In genomic region chr7:107931740-107932515, GRCh38 we compare ENCODE assay signal across 19 cellular contexts. TPM values are rescaled to one million over a fixed set of nuclear protein-coding genes. Genes with fewer than 3 reads are reported as not detected.
DNase-seq lines count a peak whose midpoint lies in the region; ATAC-seq and TF ChIP-seq lines count a peak whose summit lies in the region.
"Had no signal": no experiment of that assay in that cellular context is flagged by ENCODE, and none has a peak within 500 bp of the region (broad histone marks: within the 10 kb centered on the region; RNA-seq: fewer than 3 reads in every experiment).

No MANE protein-coding gene starts in this region.

- H3K4me3 ChIP-seq in BE2C (ENCODE audit: low read depth, low read length), result no peak overlapping the region
- H3K4me3 ChIP-seq in SJCRH30, result no peak overlapping the region
- no peak overlapping the region for H3K4me3 ChIP-seq in esophagus muscularis mucosa
- H3K4me3 ChIP-seq: HAP-1, vagina had no signal

- ATAC-seq in activated CD4-positive, alpha-beta T cell treated with anti-CD3 and anti-CD28 coated beads for 36 hours, result no peak
- no peak for ATAC-seq in HG03039 (IDR thresholded peaks at IDR 0.05; ENCODE audit: unreplicated experiment)
- ATAC-seq: stimulated activated naive CD8-positive, alpha-beta T cell treated with anti-CD3 and anti-CD28 coated beads, Interleukin-15, Interleukin-2, amounts not matched to agents 100 U/mL and 50 U/mL, for 24 hours had no signal

- H3K27ac ChIP-seq in SJCRH30 (peak overlapping the region; percentile 45; the same call in 1 of the 2 replicates), esophagus muscularis mucosa (replicated peaks in 1 of 4) (peak overlapping the region; percentile 46 to 86 (median 73))
- H3K27ac ChIP-seq: vagina had no signal

- intact Hi-C loops in esophagus muscularis mucosa (cut with DNase I), result no loop called here
- intact Hi-C loops in activated CD4-positive, alpha-beta T cell treated with anti-CD3 and anti-CD28 coated beads for 36 hours (cut with DNase I, micrococcal nuclease), result no loop called here

- TF ChIP-seq POLR2A in esophagus muscularis mucosa (IDR thresholded peaks at IDR 0.05; ENCODE audit: low read depth), result no peak

- H3K27ac Mint-ChIP-seq in activated CD4-positive, alpha-beta T cell treated with anti-CD3 and anti-CD28 coated beads for 36 hours, result no peak overlapping the region
- H3K27ac Mint-ChIP-seq: activated CD4-positive, alpha-beta T cell treated with anti-CD3 and anti-CD28 coated beads, Interleukin-2, amount 10 ng/mL, durations not matched to agents 24 days and 14 days had no signal

- H3K27me3 ChIP-seq in BE2C, result no peaks in the 10 kb centered on the region
- no peaks in the 10 kb centered on the region for H3K27me3 ChIP-seq in SJCRH30
- no peaks in the 10 kb centered on the region for H3K27me3 ChIP-seq in esophagus muscularis mucosa
- H3K27me3 ChIP-seq: vagina had no signal

- H3K4me1 ChIP-seq in BE2C, result peaks cover 9% of the 10 kb centered on the region
- peaks cover 46% of the 10 kb centered on the region for H3K4me1 ChIP-seq in SJCRH30
- peaks cover 13 to 54% (median 53%) of the 10 kb centered on the region in 4 donors for H3K4me1 ChIP-seq in esophagus muscularis mucosa

- no peak for TF ChIP-seq CTCF in BE2C (IDR thresholded peaks at IDR 0.05; ENCODE audit: low read depth, low read length)
- no peak for TF ChIP-seq CTCF in esophagus muscularis mucosa (IDR thresholded peaks at IDR 0.05)

- TF ChIP-seq EP300 in esophagus muscularis mucosa (IDR thresholded peaks at IDR 0.05), result no peak

- peaks cover 19% of the 10 kb centered on the region for H3K36me3 Mint-ChIP-seq in activated CD4-positive, alpha-beta T cell treated with anti-CD3 and anti-CD28 coated beads for 36 hours (ENCODE audit: low read depth)

- peaks cover 14% of the 10 kb centered on the region for H3K4me1 Mint-ChIP-seq in activated CD4-positive, alpha-beta T cell treated with anti-CD3 and anti-CD28 coated beads for 36 hours

- no peaks in the 10 kb centered on the region for H3K9me3 Mint-ChIP-seq in activated CD4-positive, alpha-beta T cell treated with anti-CD3 and anti-CD28 coated beads for 36 hours (ENCODE audit: low read depth)
- H3K9me3 Mint-ChIP-seq: activated CD4-positive, alpha-beta T cell treated with anti-CD3 and anti-CD28 coated beads, Interleukin-2, amount 10 ng/mL, durations not matched to agents 24 days and 14 days had no signal

- CTCF ChIA-PET in activated CD4-positive, alpha-beta T cell treated with anti-CD3 and anti-CD28 coated beads for 36 hours (lab: Charles Lee), result interaction anchor here (0.7 to 1.6 kb wide), 2 partner anchors 20 to 57 kb away, joined by 3 to 4 read pairs; no protein-coding TSS in a partner anchor

- POLR2A ChIA-PET in activated CD4-positive, alpha-beta T cell treated with anti-CD3 and anti-CD28 coated beads for 36 hours (lab: Charles Lee), result no interaction called here

- H3K9me3 ChIP-seq in BE2C, result no peaks in the 10 kb centered on the region
- H3K9me3 ChIP-seq in SJCRH30 (replicated peaks), result no peaks in the 10 kb centered on the region
- H3K9me3 ChIP-seq in esophagus muscularis mucosa, result no peaks in the 10 kb centered on the region
- H3K9me3 ChIP-seq: HAP-1, vagina had no signal

- DNase-seq in BE2C, result peak; percentile 75
- peak; percentile 91 for DNase-seq in SJCRH30
- DNase-seq in esophagus muscularis mucosa (ENCODE audit: extremely low spot score), result no peak
- peak; percentile 26 for DNase-seq in mucosa of gallbladder (ENCODE audit: low spot score)
- no peak for DNase-seq in activated CD4-positive, alpha-beta T cell treated with anti-CD3 and anti-CD28 coated beads for 36 hours
- DNase-seq in stimulated activated naive CD4-positive, alpha-beta T cell treated with Interleukin-2 at 50 U/mL for 16 hours (lab: John Stamatoyannopoulos, UW), result no peak
- DNase-seq in superior temporal gyrus (ENCODE audit: extremely low spot score), result no peak
- DNase-seq: activated CD4-positive, alpha-beta T cell treated with anti-CD3 and anti-CD28 coated beads, Interleukin-2, amount 10 ng/mL, durations not matched to agents 24 days and 14 days; activated T-cell treated with anti-CD3 and anti-CD28 coated beads, Interleukin-2, amount 50 U/mL, for 1 hour; central memory CD4-positive, alpha-beta T cell; KBM-7; NCI-H1417; NCI-H2227 treated with DMSO at 0.1 percent for 48 hours; SHP77 treated with DMSO at 0.1 percent for 48 hours; stimulated activated naive CD8-positive, alpha-beta T cell treated with anti-CD3 and anti-CD28 coated beads, Interleukin-15, Interleukin-2, amounts not matched to agents 100 U/mL and 50 U/mL, for 24 hours; T1000 had no signal

- WGBS in esophagus muscularis mucosa, result 19% methylated on average over 5 of the region's 5 CpGs

- H3K36me3 ChIP-seq in BE2C (peaks cover 96% of the 10 kb centered on the region), SJCRH30 (peaks cover 70% of the 10 kb centered on the region), esophagus muscularis mucosa (peaks cover 32 to 93% (median 71%) of the 10 kb centered on the region in 4 donors)

- H3K27me3 Mint-ChIP-seq in activated CD4-positive, alpha-beta T cell treated with anti-CD3 and anti-CD28 coated beads for 36 hours, result no peaks in the 10 kb centered on the region
- H3K27me3 Mint-ChIP-seq: activated CD4-positive, alpha-beta T cell treated with anti-CD3 and anti-CD28 coated beads, Interleukin-2, amount 10 ng/mL, durations not matched to agents 24 days and 14 days had no signal

- H3K4me3 Mint-ChIP-seq in activated CD4-positive, alpha-beta T cell treated with anti-CD3 and anti-CD28 coated beads for 36 hours, result no peak overlapping the region
- H3K4me3 Mint-ChIP-seq: activated CD4-positive, alpha-beta T cell treated with anti-CD3 and anti-CD28 coated beads, Interleukin-2, amount 10 ng/mL, durations not matched to agents 24 days and 14 days had no signal

RNA-seq across cellular contexts. Expression of gene DLD, which starts 40.9 kb away (rescaled TPM):
- polyA plus RNA-seq in BE2C (2012; ENCODE audit: insufficient read depth, insufficient read length, low read depth), result 103 TPM
- total RNA-seq in SJCRH30 (2014; rRNA removed; shearing (Covaris generic)), result 113 and 151 TPM in 2 replicates
- total RNA-seq in esophagus muscularis mucosa, result 100 to 1,000 TPM in 3 of 4 donors, 10 to 100 TPM in 1; 99.9 to 135 (median 119) TPM
- 69.0 TPM for total RNA-seq in mucosa of gallbladder
- total RNA-seq in activated CD4-positive, alpha-beta T cell treated with anti-CD3 and anti-CD28 coated beads for 36 hours, result 100 to 1,000 TPM in 1 of 2 experiments, 10 to 100 TPM in 1; 71.4 to 101 TPM

Comparison
In these comparisons a context has a peak if more than half of its experiments do, and no peak if none do; other contexts are left out.
1. DNase-seq: peak in BE2C (single experiment), SJCRH30 (2 of 2) and mucosa of gallbladder (single experiment); none in esophagus muscularis mucosa (single experiment), activated CD4-positive, alpha-beta T cell treated with anti-CD3 and anti-CD28 coated beads for 36 hours (single experiment), stimulated activated naive CD4-positive, alpha-beta T cell treated with Interleukin-2 at 50 U/mL for 16 hours (single experiment) and superior temporal gyrus (single experiment).